25 cellular contexts compared by ENCODE assay signal in genomic region chr1:193593355-193593874, GRCh38.
DNase-seq lines count a peak whose midpoint lies in the region; ATAC-seq and FAIRE-seq lines count a peak whose summit lies in the region.
"Had no signal": no experiment of that assay in that cellular context is flagged by ENCODE, and none has a peak within 500 bp of the region (broad histone marks: within the 10 kb centered on the region; RNA-seq: fewer than 3 reads in every experiment).

No MANE protein-coding gene starts in this region.

- H3K36me3 ChIP-seq in CD4-positive, alpha-beta memory T cell (ENCODE audit: insufficient read depth, low read length) = no peaks in the 10 kb centered on the region
- H3K36me3 ChIP-seq: adrenal gland, BE2C had no signal

- peak; percentile 50 for ATAC-seq in GM18867 (IDR thresholded peaks at IDR 0.05; ENCODE audit: unreplicated experiment)
- no peak for ATAC-seq in T-cell (replicated peaks in 1 of 4)
- ATAC-seq in sciatic nerve = no peak
- ATAC-seq: foreskin keratinocyte, K562, Panc1 had no signal

- peaks cover 0 to 5% (median 0%) of the 10 kb centered on the region in 8 donors for H3K9me3 Mint-ChIP-seq in CD4-positive, alpha-beta memory T cell
- H3K9me3 Mint-ChIP-seq in T-cell = no peaks in the 10 kb centered on the region
- H3K9me3 Mint-ChIP-seq: nephron progenitor cell had no signal

- CTCF ChIA-PET in CD4-positive, alpha-beta memory T cell (lab: Charles Lee; ENCODE audit: partially characterized antibody) = no interaction called here
- CTCF ChIA-PET in T-cell (lab: Charles Lee) = no interaction called here

- peaks cover 0 to 7% of the 10 kb centered on the region in 2 donors for H3K36me3 Mint-ChIP-seq in CD4-positive, alpha-beta memory T cell
- H3K36me3 Mint-ChIP-seq in T-cell = no peaks in the 10 kb centered on the region

- DNase-seq in CD4-positive, alpha-beta memory T cell = no peak
- DNase-seq in T-cell (no peak), sciatic nerve (ENCODE audit: low spot score) (no peak), NCI-H1436 treated with DMSO at 0.1 percent for 48 hours (lab: John Stamatoyannopoulos, UW) (no peak), RKO (ENCODE audit: low spot score) (no peak), HK-2 (ENCODE audit: unreplicated experiment) (no peak)
- DNase-seq: activated CD4-positive, alpha-beta T cell treated with anti-CD3 and anti-CD28 coated beads for 48 hours; adrenal gland; BE2C; dermis blood vessel endothelial cell; DMS153; foreskin keratinocyte; GOT3; mesendoderm; NCI-H2081 treated with DMSO at 0.1 percent for 48 hours; NCI-H526; nephron progenitor cell; SK-N-SH; stimulated activated CD8-positive, alpha-beta memory T cell treated with anti-CD3 and anti-CD28 coated beads, Interleukin-4, amount 100 ng/mL, for 48 hours had no signal

- H3K27ac ChIP-seq in CD4-positive, alpha-beta memory T cell (ENCODE audit: low read depth, low read length) = peak overlapping the region; percentile 39
- H3K27ac ChIP-seq: adrenal gland, foreskin keratinocyte had no signal

- H3K27ac Mint-ChIP-seq in CD4-positive, alpha-beta memory T cell = peak overlapping the region; percentile 75 to 95 (median 85)
- peak overlapping the region; percentile 60 to 89 for H3K27ac Mint-ChIP-seq in T-cell
- H3K27ac Mint-ChIP-seq: nephron progenitor cell had no signal

- H3K4me3 Mint-ChIP-seq in CD4-positive, alpha-beta memory T cell = peak overlapping the region in 7 of 8 donors; percentile 72 to 84 (median 78)
- H3K4me3 Mint-ChIP-seq in T-cell = peak overlapping the region in 1 of 3 donors; percentile 44
- H3K4me3 Mint-ChIP-seq: nephron progenitor cell had no signal

- H3K4me1 Mint-ChIP-seq in CD4-positive, alpha-beta memory T cell = peaks cover 34 to 54% (median 43%) of the 10 kb centered on the region in 4 donors
- peaks cover 19 to 50% (median 39%) of the 10 kb centered on the region in 3 donors for H3K4me1 Mint-ChIP-seq in T-cell

- intact Hi-C loops in CD4-positive, alpha-beta memory T cell (cut with micrococcal nuclease) = loop anchor here (5.0 kb wide), 1 partner anchor 116 kb away; no protein-coding TSS in a partner anchor
- intact Hi-C loops in sciatic nerve (cut with DNase I) = no loop called here

- no peaks in the 10 kb centered on the region for H3K27me3 ChIP-seq in CD4-positive, alpha-beta memory T cell (ENCODE audit: insufficient read depth, low read length)
- H3K27me3 ChIP-seq: adrenal gland, BE2C, foreskin keratinocyte had no signal

- POLR2A ChIA-PET in CD4-positive, alpha-beta memory T cell (lab: Charles Lee; ENCODE audit: partially characterized antibody) = no interaction called here
- POLR2A ChIA-PET in T-cell (lab: Charles Lee) = no interaction called here

- peak; percentile 91 for FAIRE-seq in islet of Langerhans (lab: Jason Lieb, UNC)
- FAIRE-seq: bronchial epithelial cell, K562 had no signal

- H3K4me3 ChIP-seq in CD4-positive, alpha-beta memory T cell (ENCODE audit: low read length in 2 of 2) = no peak overlapping the region
- H3K4me3 ChIP-seq: adrenal gland, K562, smooth muscle cell had no signal

- H3K4me1 ChIP-seq in CD4-positive, alpha-beta memory T cell (ENCODE audit: insufficient read depth, low read length) = peaks cover 42% of the 10 kb centered on the region
- H3K4me1 ChIP-seq: BE2C, foreskin keratinocyte had no signal

- no peaks in the 10 kb centered on the region for H3K27me3 Mint-ChIP-seq in CD4-positive, alpha-beta memory T cell
- H3K27me3 Mint-ChIP-seq in T-cell = no peaks in the 10 kb centered on the region

- no peaks in the 10 kb centered on the region for H3K9me3 ChIP-seq in CD4-positive, alpha-beta memory T cell (ENCODE audit: control insufficient read depth in 1 of 2, low read length in 2 of 2)
- H3K9me3 ChIP-seq: adrenal gland, BE2C, SK-N-SH had no signal
